Comparison of ENCODE assay signal across 16 cellular contexts in the genomic region with DNA sequence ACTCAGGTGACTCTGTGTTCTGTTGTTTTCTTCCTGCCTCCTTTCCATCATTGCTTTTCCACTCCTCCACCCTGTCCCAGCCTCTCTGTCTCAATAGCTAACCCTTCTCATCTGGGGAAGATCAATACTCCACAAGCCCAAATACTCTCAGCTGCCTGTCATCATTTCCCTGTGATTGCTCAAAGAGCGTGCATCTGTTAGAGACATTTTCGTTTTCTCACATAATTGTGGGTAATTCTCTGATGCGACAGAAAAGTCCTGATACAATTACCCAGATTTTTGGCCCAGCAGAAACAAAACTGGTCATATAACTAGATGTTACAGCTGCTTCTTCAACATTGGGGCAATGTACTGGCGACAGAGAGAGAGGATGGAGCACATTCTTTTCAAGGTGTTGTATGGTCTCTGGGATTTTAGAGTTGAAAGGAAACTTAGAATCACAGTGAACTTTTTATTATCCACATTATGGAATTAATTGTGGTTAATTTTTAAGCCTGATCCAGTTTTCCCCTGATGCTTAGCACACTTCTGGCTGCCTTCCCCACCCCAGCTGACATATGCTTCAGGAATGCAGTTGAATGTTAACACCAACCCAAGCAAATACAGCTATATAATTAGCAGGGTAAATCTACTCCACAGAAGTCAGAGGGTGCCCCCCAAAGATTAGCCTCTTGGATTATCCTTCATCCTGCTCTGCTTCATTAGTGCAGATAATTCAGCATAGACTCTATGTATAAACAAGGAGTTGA.
A peak's percentile ranks its signal among the peaks of the same experiment; 100 is the strongest.
DNase-seq lines count a peak whose midpoint lies in the region; ATAC-seq and TF ChIP-seq lines count a peak whose summit lies in the region.
"Had no signal": no experiment of that assay in that cellular context is flagged by ENCODE, and none has a peak within 500 bp of the region (broad histone marks: within the 10 kb centered on the region; RNA-seq: fewer than 3 reads in every experiment).

No MANE protein-coding gene starts in this region.

- H3K4me3 ChIP-seq in H7 (ENCODE audit: insufficient read depth, low read depth, low read length): no peak overlapping the region
- H3K4me3 ChIP-seq: ascending aorta had no signal

- H3K27me3 Mint-ChIP-seq in progenitor cell of endocrine pancreas: no peaks in the 10 kb centered on the region
- peaks cover 2% of the 10 kb centered on the region for H3K27me3 Mint-ChIP-seq in activated T-helper 2 cell treated with anti-CD3 and anti-CD28 coated beads, Interferon-gamma antibody, Interleukin-2, Interleukin-4, amounts not matched to agents 10 μg/mL and 5 μg/mL and 100 μg/mL, durations not matched to agents 14 hours and 24 hours and 36 hours (ENCODE audit: low read depth)

- H3K36me3 ChIP-seq in H7 (replicated peaks; ENCODE audit: control insufficient read depth, insufficient read depth, low read length): peaks cover 3% of the 10 kb centered on the region; the same call in 1 of the 2 replicates
- H3K36me3 ChIP-seq: ascending aorta, WERI-Rb-1 had no signal

- peak overlapping the region; percentile 71 for H3K27ac Mint-ChIP-seq in progenitor cell of endocrine pancreas
- no peak overlapping the region for H3K27ac Mint-ChIP-seq in activated T-helper 2 cell treated with anti-CD3 and anti-CD28 coated beads, Interferon-gamma antibody, Interleukin-2, Interleukin-4, amounts not matched to agents 10 μg/mL and 5 μg/mL and 100 μg/mL, durations not matched to agents 14 hours and 24 hours and 36 hours
- H3K27ac Mint-ChIP-seq: IgD-negative memory B cell had no signal

- intact Hi-C loops in activated T-helper 2 cell treated with anti-CD3 and anti-CD28 coated beads, Interferon-gamma antibody, Interleukin-2, Interleukin-4, amounts not matched to agents 10 μg/mL and 5 μg/mL and 100 μg/mL, durations not matched to agents 14 hours and 24 hours and 36 hours (cut with micrococcal nuclease): no loop called here

- H3K4me1 Mint-ChIP-seq in progenitor cell of endocrine pancreas (ENCODE audit: low read depth): peaks cover 12% of the 10 kb centered on the region
- no peaks in the 10 kb centered on the region for H3K4me1 Mint-ChIP-seq in activated T-helper 2 cell treated with anti-CD3 and anti-CD28 coated beads, Interferon-gamma antibody, Interleukin-2, Interleukin-4, amounts not matched to agents 10 μg/mL and 5 μg/mL and 100 μg/mL, durations not matched to agents 14 hours and 24 hours and 36 hours (ENCODE audit: low read depth)

- no peak for TF ChIP-seq CTCF in progenitor cell of endocrine pancreas (IDR thresholded peaks at IDR 0.05; ENCODE audit: unreplicated experiment)

- no peak for ATAC-seq in GM18909 (IDR thresholded peaks at IDR 0.05; ENCODE audit: poor library complexity, unreplicated experiment)
- ATAC-seq in stimulated activated naive CD8-positive, alpha-beta T cell treated with anti-CD3 and anti-CD28 coated beads, Interleukin-15, Interleukin-2, amounts not matched to agents 100 U/mL and 50 U/mL, for 24 hours: no peak

- peaks cover 27% of the 10 kb centered on the region for H3K36me3 Mint-ChIP-seq in progenitor cell of endocrine pancreas (ENCODE audit: insufficient read depth)
- H3K36me3 Mint-ChIP-seq in activated T-helper 2 cell treated with anti-CD3 and anti-CD28 coated beads, Interferon-gamma antibody, Interleukin-2, Interleukin-4, amounts not matched to agents 10 μg/mL and 5 μg/mL and 100 μg/mL, durations not matched to agents 14 hours and 24 hours and 36 hours (ENCODE audit: low read depth): no peaks in the 10 kb centered on the region
- H3K36me3 Mint-ChIP-seq: IgD-negative memory B cell had no signal

- DNase-seq in ELR (ENCODE audit: low read depth) (peak; percentile 6), LoVo (ENCODE audit: low spot score) (peak; percentile 25), fibroblast of peridontal ligament (ENCODE audit: extremely low read depth) (peak; percentile 38), progenitor cell of endocrine pancreas (ENCODE audit: low spot score, unreplicated experiment) (no peak), H7 (no peak)
- no peak for DNase-seq in stimulated activated naive CD8-positive, alpha-beta T cell treated with anti-CD3 and anti-CD28 coated beads, Interleukin-15, Interleukin-2, amounts not matched to agents 100 U/mL and 50 U/mL, for 24 hours
- DNase-seq in activated T-helper 2 cell treated with anti-CD3 and anti-CD28 coated beads, Interferon-gamma antibody, Interleukin-2, Interleukin-4, amounts not matched to agents 10 μg/mL and 5 μg/mL and 100 μg/mL, durations not matched to agents 14 hours and 24 hours and 36 hours (ENCODE audit: low spot score): no peak
- DNase-seq: activated CD8-positive, alpha-beta memory T cell treated with anti-CD3 and anti-CD28 coated beads for 24 hours; activated gamma-delta T cell; DMS79 treated with DMSO at 0.1 percent for 48 hours; effector CD4-positive, alpha-beta T cell; NCI-H1105; WERI-Rb-1 had no signal

- no peaks in the 10 kb centered on the region for H3K27me3 ChIP-seq in H7 (ENCODE audit: control insufficient read depth, insufficient read depth, low read length)
- H3K27me3 ChIP-seq: ascending aorta had no signal

- H3K4me3 Mint-ChIP-seq in progenitor cell of endocrine pancreas (ENCODE audit: low read depth): no peak overlapping the region
- no peak overlapping the region for H3K4me3 Mint-ChIP-seq in activated T-helper 2 cell treated with anti-CD3 and anti-CD28 coated beads, Interferon-gamma antibody, Interleukin-2, Interleukin-4, amounts not matched to agents 10 μg/mL and 5 μg/mL and 100 μg/mL, durations not matched to agents 14 hours and 24 hours and 36 hours (ENCODE audit: low read depth)
- H3K4me3 Mint-ChIP-seq: IgD-negative memory B cell had no signal

- no peaks in the 10 kb centered on the region for H3K9me3 Mint-ChIP-seq in progenitor cell of endocrine pancreas (ENCODE audit: low read depth)
- no peaks in the 10 kb centered on the region for H3K9me3 Mint-ChIP-seq in activated T-helper 2 cell treated with anti-CD3 and anti-CD28 coated beads, Interferon-gamma antibody, Interleukin-2, Interleukin-4, amounts not matched to agents 10 μg/mL and 5 μg/mL and 100 μg/mL, durations not matched to agents 14 hours and 24 hours and 36 hours
- H3K9me3 Mint-ChIP-seq: IgD-negative memory B cell had no signal

Comparison
In these comparisons a context has a peak if more than half of its experiments do, and no peak if none do; other contexts are left out.
1. DNase-seq: peak in ELR (single experiment), LoVo (single experiment) and fibroblast of peridontal ligament (single experiment); none in progenitor cell of endocrine pancreas (single experiment), H7 (single experiment), stimulated activated naive CD8-positive, alpha-beta T cell treated with anti-CD3 and anti-CD28 coated beads, Interleukin-15, Interleukin-2, amounts not matched to agents 100 U/mL and 50 U/mL, for 24 hours (single experiment) and activated T-helper 2 cell treated with anti-CD3 and anti-CD28 coated beads, Interferon-gamma antibody, Interleukin-2, Interleukin-4, amounts not matched to agents 10 μg/mL and 5 μg/mL and 100 μg/mL, durations not matched to agents 14 hours and 24 hours and 36 hours (single experiment).